Comparison of ENCODE assay signal across 9 cellular contexts in the genomic region with DNA sequence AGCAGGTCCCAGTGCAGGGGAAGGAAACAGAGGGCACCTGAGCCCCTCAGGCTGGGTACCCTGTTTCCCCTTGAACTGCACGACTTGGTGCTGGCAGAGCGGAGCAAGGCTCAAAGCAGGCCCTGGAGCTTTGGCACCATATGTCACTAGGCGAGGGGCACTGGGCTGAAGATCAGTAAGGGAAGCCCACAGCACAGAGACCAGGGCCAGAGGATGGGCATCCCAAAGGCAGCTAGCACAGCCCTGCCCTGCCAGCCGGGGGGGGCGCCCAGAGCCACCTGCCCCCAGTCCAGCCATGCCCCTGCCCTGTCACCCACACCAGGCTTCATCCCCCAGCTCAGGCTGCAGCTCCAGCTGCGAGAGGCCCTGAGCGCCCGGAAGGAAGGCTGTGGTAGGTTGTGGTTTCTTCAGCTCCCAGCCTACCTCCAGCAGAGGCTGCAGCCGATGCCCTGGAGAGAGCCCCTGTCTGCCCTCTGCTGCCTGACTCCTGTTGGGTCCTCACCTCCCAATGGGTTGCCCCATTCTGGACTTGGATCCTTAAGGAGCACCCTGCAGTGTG. TPM values are rescaled to one million over a fixed set of nuclear protein-coding genes. Genes with fewer than 3 reads are reported as not detected.
A peak's percentile ranks its signal among the peaks of the same experiment; 100 is the strongest.
DNase-seq lines count a peak whose midpoint lies in the region; ATAC-seq lines count a peak whose summit lies in the region.
"Had no signal": no experiment of that assay in that cellular context is flagged by ENCODE, and none has a peak within 500 bp of the region (broad histone marks: within the 10 kb centered on the region; RNA-seq: fewer than 3 reads in every experiment).

No MANE protein-coding gene starts in this region.

- no peaks in the 10 kb centered on the region for H3K9me3 Mint-ChIP-seq in activated T-cell treated with anti-CD3 and anti-CD28 coated beads, Interleukin-2, amount 50 U/mL, for 72 hours
- H3K9me3 Mint-ChIP-seq in memory B cell, result no peaks in the 10 kb centered on the region

- H3K36me3 ChIP-seq in BLaER1 (no peaks in the 10 kb centered on the region; the same call in 1 of the 2 replicates), KOPT-K1 (ENCODE audit: insufficient read depth, low read length) (peaks cover 86% of the 10 kb centered on the region)

- no peaks in the 10 kb centered on the region for H3K36me3 Mint-ChIP-seq in activated T-cell treated with anti-CD3 and anti-CD28 coated beads, Interleukin-2, amount 50 U/mL, for 72 hours (ENCODE audit: insufficient read depth in 2 of 2)
- H3K36me3 Mint-ChIP-seq in memory B cell, result no peaks in the 10 kb centered on the region

- H4K20me1 ChIP-seq in BLaER1, result peaks cover 92% of the 10 kb centered on the region

- peak overlapping the region; percentile 86 for H3K27ac ChIP-seq in BLaER1
- H3K27ac ChIP-seq in KOPT-K1 (ENCODE audit: low read depth, low read length, poor library complexity, severe bottlenecking), result peak overlapping the region; percentile 83

- peaks cover 51% of the 10 kb centered on the region for H3K4me1 Mint-ChIP-seq in activated T-cell treated with anti-CD3 and anti-CD28 coated beads, Interleukin-2, amount 50 U/mL, for 72 hours (ENCODE audit: low read depth)
- H3K4me1 Mint-ChIP-seq in memory B cell, result peaks cover 34% of the 10 kb centered on the region

- H3K4me3 ChIP-seq in BLaER1, result peak overlapping the region; percentile 48

- peak overlapping the region; percentile 73 for H3K9ac ChIP-seq in BLaER1

- peak overlapping the region; percentile 87 for H3K4me2 ChIP-seq in BLaER1

- DNase-seq in activated T-cell treated with anti-CD3 and anti-CD28 coated beads, Interleukin-2, amount 50 U/mL, for 72 hours, result peak; percentile 56 to 58
- DNase-seq in memory B cell (ENCODE audit: low spot score in 2 of 2), result no peak
- no peak for DNase-seq in OCI-M1 (lab: John Stamatoyannopoulos, UW)

- H3K27ac Mint-ChIP-seq in activated T-cell treated with anti-CD3 and anti-CD28 coated beads, Interleukin-2, amount 50 U/mL, for 72 hours, result peak overlapping the region; percentile 91
- peak overlapping the region; percentile 50 for H3K27ac Mint-ChIP-seq in memory B cell

- H3K27me3 Mint-ChIP-seq in activated T-cell treated with anti-CD3 and anti-CD28 coated beads, Interleukin-2, amount 50 U/mL, for 72 hours (ENCODE audit: low read depth), result no peaks in the 10 kb centered on the region
- no peaks in the 10 kb centered on the region for H3K27me3 Mint-ChIP-seq in memory B cell

- H3K9me3 ChIP-seq in BLaER1 (no peaks in the 10 kb centered on the region), KOPT-K1 (ENCODE audit: insufficient read depth, low read length, poor library complexity, severe bottlenecking) (no peaks in the 10 kb centered on the region)

- H3K27me3 ChIP-seq in BLaER1, result no peaks in the 10 kb centered on the region

- H3K4me3 Mint-ChIP-seq in activated T-cell treated with anti-CD3 and anti-CD28 coated beads, Interleukin-2, amount 50 U/mL, for 72 hours, result peak overlapping the region; percentile 46 to 83
- peak overlapping the region; percentile 63 for H3K4me3 Mint-ChIP-seq in memory B cell

- ATAC-seq in GM18909 (IDR thresholded peaks at IDR 0.05; ENCODE audit: poor library complexity, unreplicated experiment) (peak; percentile 75), memory B cell (ENCODE audit: low read depth) (peak; percentile 86), HG03469 (IDR thresholded peaks at IDR 0.05; ENCODE audit: unreplicated experiment) (no peak), GM18519 (IDR thresholded peaks at IDR 0.05; ENCODE audit: low FRiP score, unreplicated experiment) (no peak)
- peak; percentile 84 to 85 for ATAC-seq in activated T-cell treated with anti-CD3 and anti-CD28 coated beads, Interleukin-2, amount 50 U/mL, for 72 hours (replicated peaks in 1 of 2)

- H3K4me1 ChIP-seq in BLaER1, result peaks cover 90% of the 10 kb centered on the region

RNA-seq across cellular contexts. Expression of gene NHERF1, which starts 10.9 kb away (rescaled TPM):
- total RNA-seq in activated T-cell treated with anti-CD3 and anti-CD28 coated beads, Interleukin-2, amount 50 U/mL, for 72 hours, result 10 to 100 TPM; 78.8 to 81.2 TPM

RNA-seq across cellular contexts. Expression of gene NAT9, which starts 16.8 kb away (rescaled TPM):
- total RNA-seq in activated T-cell treated with anti-CD3 and anti-CD28 coated beads, Interleukin-2, amount 50 U/mL, for 72 hours, result 10 to 100 TPM; 49.7 to 58.4 TPM

RNA-seq across cellular contexts. Expression of gene RAB37, which starts 22.3 kb away (rescaled TPM):
- 10 to 100 TPM; 13.6 to 18.1 TPM for total RNA-seq in activated T-cell treated with anti-CD3 and anti-CD28 coated beads, Interleukin-2, amount 50 U/mL, for 72 hours

RNA-seq across cellular contexts. Expression of gene CD300LF, which starts 46.6 kb away (rescaled TPM):
- not detected for total RNA-seq in activated T-cell treated with anti-CD3 and anti-CD28 coated beads, Interleukin-2, amount 50 U/mL, for 72 hours
- total RNA-seq: dermis microvascular lymphatic vessel endothelial cell had no signal

Comparison
In these comparisons a context has a peak if more than half of its experiments do, and no peak if none do; other contexts are left out.
1. ATAC-seq: peak in GM18909 (single experiment), activated T-cell treated with anti-CD3 and anti-CD28 coated beads, Interleukin-2, amount 50 U/mL, for 72 hours (2 of 2) and memory B cell (single experiment); none in HG03469 (single experiment) and GM18519 (single experiment).
2. DNase-seq: peak in activated T-cell treated with anti-CD3 and anti-CD28 coated beads, Interleukin-2, amount 50 U/mL, for 72 hours (2 of 2); none in memory B cell (0 of 2) and OCI-M1 (single experiment).